In the genomic region with DNA sequence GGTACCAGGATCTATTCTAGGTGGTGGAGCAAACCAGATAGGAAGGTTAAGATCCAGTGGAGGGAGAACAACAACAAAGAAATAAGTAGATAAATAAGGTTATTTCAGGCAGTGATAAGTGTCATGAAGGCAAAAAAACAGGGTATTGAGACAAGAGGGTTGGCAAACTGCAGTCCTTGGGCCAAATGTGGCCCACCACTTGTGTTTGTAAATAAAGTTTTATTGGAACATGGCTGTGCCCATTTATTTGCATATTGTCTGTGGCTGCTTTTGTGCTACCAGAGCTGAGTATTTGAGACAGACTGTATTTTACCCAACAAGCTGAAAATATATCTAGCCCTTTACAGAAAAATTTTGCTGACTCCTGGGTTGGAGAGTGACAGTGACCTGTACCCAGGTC, we compare ENCODE assay signal across 32 cellular contexts.
"Had no signal": no experiment of that assay in that cellular context is flagged by ENCODE, and none has a peak within 500 bp of the region (broad histone marks: within the 10 kb centered on the region; RNA-seq: fewer than 3 reads in every experiment).

No MANE protein-coding gene starts in this region.

- H3K4me3 Mint-ChIP-seq: activated CD4-positive, alpha-beta memory T cell treated with anti-CD3 and anti-CD28 coated beads for 36 hours; activated CD4-positive, alpha-beta T cell treated with anti-CD3 and anti-CD28 coated beads for 36 hours; activated CD4-positive, alpha-beta T cell treated with anti-CD3 and anti-CD28 coated beads, Interleukin-2, amount 10 ng/mL, durations not matched to agents 24 days and 14 days; activated CD8-positive, alpha-beta memory T cell treated with anti-CD3 and anti-CD28 coated beads, Interleukin-2, amount 10 ng/mL, durations not matched to agents 7 days and 5 days; activated CD8-positive, alpha-beta T cell treated with anti-CD3 and anti-CD28 coated beads, Interleukin-2, amount 10 ng/mL, durations not matched to agents 7 days and 5 days; activated naive CD4-positive, alpha-beta T cell treated with anti-CD3 and anti-CD28 coated beads, Interleukin-2, amount 50 U/mL, for 24 hours; activated naive CD8-positive, alpha-beta T cell treated with anti-CD3 and anti-CD28 coated beads for 36 hours; activated naive CD8-positive, alpha-beta T cell treated with anti-CD3 and anti-CD28 coated beads, Interleukin-2, amount 50 U/mL, for 24 hours; effector memory CD8-positive, alpha-beta T cell had no signal

- H3K36me3 Mint-ChIP-seq: activated CD4-positive, alpha-beta memory T cell treated with anti-CD3 and anti-CD28 coated beads for 36 hours had no signal

- H3K4me3 ChIP-seq: adrenal gland, body of pancreas, esophagus muscularis mucosa, gastrocnemius medialis, heart left ventricle had no signal

- H3K27me3 Mint-ChIP-seq: activated CD4-positive, alpha-beta memory T cell treated with anti-CD3 and anti-CD28 coated beads for 36 hours; activated CD4-positive, alpha-beta T cell treated with anti-CD3 and anti-CD28 coated beads for 36 hours; activated CD4-positive, alpha-beta T cell treated with anti-CD3 and anti-CD28 coated beads, Interleukin-2, amount 10 ng/mL, durations not matched to agents 24 days and 14 days; activated CD8-positive, alpha-beta memory T cell treated with anti-CD3 and anti-CD28 coated beads, Interleukin-2, amount 10 ng/mL, durations not matched to agents 7 days and 5 days; activated naive CD4-positive, alpha-beta T cell treated with anti-CD3 and anti-CD28 coated beads, Interleukin-2, amount 50 U/mL, for 24 hours; activated naive CD8-positive, alpha-beta T cell treated with anti-CD3 and anti-CD28 coated beads for 36 hours; activated naive CD8-positive, alpha-beta T cell treated with anti-CD3 and anti-CD28 coated beads, Interleukin-2, amount 50 U/mL, for 24 hours; effector memory CD8-positive, alpha-beta T cell had no signal

- H3K27me3 ChIP-seq: adrenal gland, body of pancreas, esophagus muscularis mucosa, foreskin keratinocyte, gastrocnemius medialis had no signal

- FAIRE-seq: colon had no signal

- H3K27ac ChIP-seq: adrenal gland, body of pancreas, esophagus muscularis mucosa, foreskin keratinocyte, gastrocnemius medialis, heart left ventricle had no signal

- H3K9me3 Mint-ChIP-seq: activated CD4-positive, alpha-beta memory T cell treated with anti-CD3 and anti-CD28 coated beads for 36 hours; activated CD4-positive, alpha-beta T cell treated with anti-CD3 and anti-CD28 coated beads, Interleukin-2, amount 10 ng/mL, durations not matched to agents 24 days and 14 days; activated naive CD4-positive, alpha-beta T cell treated with anti-CD3 and anti-CD28 coated beads, Interleukin-2, amount 50 U/mL, for 24 hours; activated naive CD8-positive, alpha-beta T cell treated with anti-CD3 and anti-CD28 coated beads for 36 hours; activated naive CD8-positive, alpha-beta T cell treated with anti-CD3 and anti-CD28 coated beads, Interleukin-2, amount 50 U/mL, for 24 hours; effector memory CD8-positive, alpha-beta T cell had no signal

- DNase-seq: activated CD4-positive, alpha-beta memory T cell treated with anti-CD3 and anti-CD28 coated beads for 36 hours; activated CD4-positive, alpha-beta T cell treated with anti-CD3 and anti-CD28 coated beads for 36 hours; activated CD4-positive, alpha-beta T cell treated with anti-CD3 and anti-CD28 coated beads, Interleukin-2, amount 10 ng/mL, durations not matched to agents 24 days and 14 days; activated CD4-positive, CD25-positive, alpha-beta regulatory T cell; activated CD4-positive, CD25-positive, alpha-beta regulatory T cell treated with anti-CD3 and anti-CD28 coated beads, Interleukin-2, amount 50 U/mL, for 72 hours; activated CD8-positive, alpha-beta memory T cell treated with anti-CD3 and anti-CD28 coated beads, Interleukin-2, amount 10 ng/mL, durations not matched to agents 7 days and 5 days; activated CD8-positive, alpha-beta memory T cell treated with anti-CD3 and anti-CD28 coated beads, Interleukin-2, amount 50 U/mL, for 4 hours; activated CD8-positive, alpha-beta T cell treated with anti-CD3 and anti-CD28 coated beads, Interleukin-2, amount 10 ng/mL, durations not matched to agents 7 days and 5 days; activated gamma-delta T cell; activated naive CD4-positive, alpha-beta T cell; activated naive CD8-positive, alpha-beta T cell treated with anti-CD3 and anti-CD28 coated beads for 36 hours; activated naive CD8-positive, alpha-beta T cell treated with anti-CD3 and anti-CD28 coated beads, Interleukin-2, amount 50 U/mL, for 24 hours; activated T-cell treated with anti-CD3 and anti-CD28 coated beads, Interleukin-2, amount 50 U/mL, for 1 hour; activated T-cell treated with anti-CD3 and anti-CD28 coated beads, Interleukin-2, amount 50 U/mL, for 48 hours; adrenal gland; amygdala; aorta; body of pancreas; caudate nucleus; cortex of kidney; dermis blood vessel endothelial cell; effector CD4-positive, alpha-beta T cell; effector memory CD8-positive, alpha-beta T cell; erythroblast; foreskin keratinocyte; gastrocnemius medialis; glutamatergic neuron; heart left ventricle; T-helper 2 cell had no signal

- ATAC-seq: activated CD4-positive, alpha-beta T cell treated with anti-CD3 and anti-CD28 coated beads for 36 hours; activated CD8-positive, alpha-beta memory T cell treated with anti-CD3 and anti-CD28 coated beads, Interleukin-2, amount 10 ng/mL, durations not matched to agents 7 days and 5 days; activated CD8-positive, alpha-beta T cell treated with anti-CD3 and anti-CD28 coated beads, Interleukin-2, amount 10 ng/mL, durations not matched to agents 7 days and 5 days; activated naive CD8-positive, alpha-beta T cell treated with anti-CD3 and anti-CD28 coated beads, Interleukin-2, amount 50 U/mL, for 24 hours; body of pancreas; effector memory CD8-positive, alpha-beta T cell; foreskin keratinocyte; gastrocnemius medialis; heart left ventricle had no signal

- H3K4me1 ChIP-seq: adrenal gland, body of pancreas, esophagus muscularis mucosa, foreskin keratinocyte, gastrocnemius medialis, heart left ventricle had no signal

- H3K27ac Mint-ChIP-seq: activated CD4-positive, alpha-beta memory T cell treated with anti-CD3 and anti-CD28 coated beads for 36 hours; activated CD4-positive, alpha-beta T cell treated with anti-CD3 and anti-CD28 coated beads for 36 hours; activated CD4-positive, alpha-beta T cell treated with anti-CD3 and anti-CD28 coated beads, Interleukin-2, amount 10 ng/mL, durations not matched to agents 24 days and 14 days; activated CD8-positive, alpha-beta memory T cell treated with anti-CD3 and anti-CD28 coated beads, Interleukin-2, amount 10 ng/mL, durations not matched to agents 7 days and 5 days; activated CD8-positive, alpha-beta T cell treated with anti-CD3 and anti-CD28 coated beads, Interleukin-2, amount 10 ng/mL, durations not matched to agents 7 days and 5 days; activated naive CD4-positive, alpha-beta T cell treated with anti-CD3 and anti-CD28 coated beads, Interleukin-2, amount 50 U/mL, for 24 hours; activated naive CD8-positive, alpha-beta T cell treated with anti-CD3 and anti-CD28 coated beads for 36 hours; activated naive CD8-positive, alpha-beta T cell treated with anti-CD3 and anti-CD28 coated beads, Interleukin-2, amount 50 U/mL, for 24 hours; effector memory CD8-positive, alpha-beta T cell had no signal

- H3K9me3 ChIP-seq: adrenal gland, body of pancreas, esophagus muscularis mucosa, gastrocnemius medialis, heart left ventricle had no signal

- H3K36me3 ChIP-seq: adrenal gland, gastrocnemius medialis, heart left ventricle had no signal
